ENCODE assay signal across 39 cellular contexts in the genomic region with DNA sequence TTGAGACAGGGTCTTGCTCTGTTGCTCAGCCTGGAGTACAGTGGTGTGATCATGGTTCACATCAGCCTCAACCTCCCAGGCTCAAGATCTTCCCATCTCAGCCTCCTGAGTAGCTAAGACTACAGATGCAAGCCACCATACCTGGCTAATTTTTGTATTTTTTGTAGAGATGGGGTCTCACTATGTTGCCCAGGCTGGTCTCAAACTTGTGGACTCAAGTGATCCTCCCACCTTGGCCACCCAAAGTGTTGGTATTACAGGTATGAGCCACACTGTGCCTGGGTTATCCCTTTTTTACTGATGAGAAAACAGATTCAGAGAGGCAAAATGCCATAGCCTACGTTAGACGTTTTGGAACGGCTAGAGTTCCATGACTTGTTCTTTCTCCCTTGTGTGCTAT. TPM values are rescaled to one million over a fixed set of nuclear protein-coding genes. Genes with fewer than 3 reads are reported as not detected.
"Had no signal": no experiment of that assay in that cellular context is flagged by ENCODE, and none has a peak within 500 bp of the region (broad histone marks: within the 10 kb centered on the region; RNA-seq: fewer than 3 reads in every experiment).

No MANE protein-coding gene starts in this region.

- H3K36me3 ChIP-seq: cardiac muscle cell had no signal

- ATAC-seq: activated CD4-positive, alpha-beta T cell treated with anti-CD3 and anti-CD28 coated beads for 36 hours; activated CD4-positive, CD25-positive, alpha-beta regulatory T cell treated with anti-CD3 and anti-CD28 coated beads, Interleukin-2, amount 50 U/mL, for 24 hours; activated CD8-positive, alpha-beta memory T cell treated with anti-CD3 and anti-CD28 coated beads, Interleukin-2, amount 10 ng/mL, durations not matched to agents 7 days and 5 days; activated CD8-positive, alpha-beta T cell treated with anti-CD3 and anti-CD28 coated beads, Interleukin-2, amount 10 ng/mL, durations not matched to agents 7 days and 5 days; activated naive CD8-positive, alpha-beta T cell treated with anti-CD3 and anti-CD28 coated beads, Interleukin-2, amount 50 U/mL, for 24 hours had no signal

- H3K4me3 ChIP-seq: ascending aorta, cardiac muscle cell had no signal

- H3K27me3 Mint-ChIP-seq: activated CD4-positive, alpha-beta memory T cell treated with anti-CD3 and anti-CD28 coated beads, Interleukin-2, amount 10 ng/mL, durations not matched to agents 7 days and 5 days; activated CD4-positive, alpha-beta T cell treated with anti-CD3 and anti-CD28 coated beads for 36 hours; activated CD4-positive, alpha-beta T cell treated with anti-CD3 and anti-CD28 coated beads, Interleukin-2, amount 10 ng/mL, durations not matched to agents 7 days and 5 days; activated CD8-positive, alpha-beta memory T cell treated with anti-CD3 and anti-CD28 coated beads, Interleukin-2, amount 10 ng/mL, durations not matched to agents 7 days and 5 days; activated naive CD4-positive, alpha-beta T cell treated with anti-CD3 and anti-CD28 coated beads, Interleukin-2, amount 10 ng/mL, durations not matched to agents 7 days and 5 days; activated naive CD4-positive, alpha-beta T cell treated with anti-CD3 and anti-CD28 coated beads, Interleukin-2, amount 50 U/mL, for 24 hours; activated naive CD8-positive, alpha-beta T cell; activated naive CD8-positive, alpha-beta T cell treated with anti-CD3 and anti-CD28 coated beads, Interleukin-2, amount 10 ng/mL, durations not matched to agents 7 days and 5 days; activated naive CD8-positive, alpha-beta T cell treated with anti-CD3 and anti-CD28 coated beads, Interleukin-2, amount 50 U/mL, for 24 hours; activated T-cell treated with anti-CD3 and anti-CD28 coated beads, Interleukin-2, amount 50 U/mL, for 24 hours; central memory CD8-positive, alpha-beta T cell had no signal

- DNase-seq: activated CD4-positive, alpha-beta memory T cell treated with anti-CD3 and anti-CD28 coated beads, Interleukin-2, amount 10 ng/mL, durations not matched to agents 7 days and 5 days; activated CD4-positive, alpha-beta T cell treated with anti-CD3 and anti-CD28 coated beads for 1 hour; activated CD4-positive, alpha-beta T cell treated with anti-CD3 and anti-CD28 coated beads for 36 hours; activated CD4-positive, alpha-beta T cell treated with anti-CD3 and anti-CD28 coated beads for 48 hours; activated CD4-positive, alpha-beta T cell treated with anti-CD3 and anti-CD28 coated beads, Interleukin-2, amount 10 ng/mL, durations not matched to agents 7 days and 5 days; activated CD4-positive, alpha-beta T cell treated with anti-CD3 and anti-CD28 coated beads, Interleukin-2, amount 50 U/mL, for 48 hours; activated CD4-positive, CD25-positive, alpha-beta regulatory T cell; activated CD8-positive, alpha-beta memory T cell treated with anti-CD3 and anti-CD28 coated beads for 24 hours; activated CD8-positive, alpha-beta memory T cell treated with anti-CD3 and anti-CD28 coated beads, Interleukin-2, amount 10 ng/mL, durations not matched to agents 7 days and 5 days; activated CD8-positive, alpha-beta memory T cell treated with anti-CD3 and anti-CD28 coated beads, Interleukin-2, amount 50 U/mL, for 48 hours; activated CD8-positive, alpha-beta T cell treated with anti-CD3 and anti-CD28 coated beads, Interleukin-2, amount 10 ng/mL, durations not matched to agents 7 days and 5 days; activated effector memory CD4-positive, alpha-beta T cell treated with Interleukin-2 at 50 U/mL for 16 hours; activated gamma-delta T cell; activated naive CD4-positive, alpha-beta T cell treated with anti-CD3 and anti-CD28 coated beads, Interleukin-2, amount 10 ng/mL, durations not matched to agents 7 days and 5 days; activated naive CD4-positive, alpha-beta T cell treated with Interleukin-2 at 50 U/mL for 16 hours; activated naive CD8-positive, alpha-beta T cell treated with anti-CD3 and anti-CD28 coated beads, Interleukin-2, amount 10 ng/mL, durations not matched to agents 7 days and 5 days; activated naive CD8-positive, alpha-beta T cell treated with anti-CD3 and anti-CD28 coated beads, Interleukin-2, amount 50 U/mL, for 24 hours; activated T-cell treated with anti-CD3 and anti-CD28 coated beads, Interleukin-2, amount 50 U/mL, for 24 hours; activated T-cell treated with anti-CD3 and anti-CD28 coated beads, Interleukin-2, amount 50 U/mL, for 48 hours; amygdala; anterior cingulate cortex; caudate nucleus; cerebellar nuclear complex; T-helper 2 cell; T-helper 9 cell had no signal

- H3K4me1 Mint-ChIP-seq: activated CD4-positive, alpha-beta memory T cell treated with anti-CD3 and anti-CD28 coated beads, Interleukin-2, amount 10 ng/mL, durations not matched to agents 7 days and 5 days; activated CD8-positive, alpha-beta memory T cell treated with anti-CD3 and anti-CD28 coated beads, Interleukin-2, amount 10 ng/mL, durations not matched to agents 7 days and 5 days; central memory CD8-positive, alpha-beta T cell had no signal

- H3K27me3 ChIP-seq: ascending aorta, cardiac muscle cell had no signal

- H3K4me3 Mint-ChIP-seq: activated CD4-positive, alpha-beta memory T cell treated with anti-CD3 and anti-CD28 coated beads, Interleukin-2, amount 10 ng/mL, durations not matched to agents 7 days and 5 days; activated CD4-positive, alpha-beta T cell treated with anti-CD3 and anti-CD28 coated beads for 36 hours; activated CD4-positive, alpha-beta T cell treated with anti-CD3 and anti-CD28 coated beads, Interleukin-2, amount 10 ng/mL, durations not matched to agents 7 days and 5 days; activated CD8-positive, alpha-beta memory T cell treated with anti-CD3 and anti-CD28 coated beads, Interleukin-2, amount 10 ng/mL, durations not matched to agents 7 days and 5 days; activated CD8-positive, alpha-beta T cell treated with anti-CD3 and anti-CD28 coated beads, Interleukin-2, amount 10 ng/mL, durations not matched to agents 7 days and 5 days; activated naive CD4-positive, alpha-beta T cell treated with anti-CD3 and anti-CD28 coated beads, Interleukin-2, amount 10 ng/mL, durations not matched to agents 7 days and 5 days; activated naive CD4-positive, alpha-beta T cell treated with anti-CD3 and anti-CD28 coated beads, Interleukin-2, amount 50 U/mL, for 24 hours; activated naive CD8-positive, alpha-beta T cell; activated naive CD8-positive, alpha-beta T cell treated with anti-CD3 and anti-CD28 coated beads, Interleukin-2, amount 10 ng/mL, durations not matched to agents 7 days and 5 days; activated naive CD8-positive, alpha-beta T cell treated with anti-CD3 and anti-CD28 coated beads, Interleukin-2, amount 50 U/mL, for 24 hours; activated T-cell treated with anti-CD3 and anti-CD28 coated beads, Interleukin-2, amount 50 U/mL, for 24 hours; brain; central memory CD8-positive, alpha-beta T cell; T-helper 1 cell treated with Interleukin-12 subunit alpha and Interleukin-12 subunit beta and Interleukin-4 antibody, amounts not matched to agents 30 μg/mL and 1 μg/mL, for 36 hours; T-helper 2 cell treated with Interferon-gamma antibody and Interleukin-4, amounts not matched to agents 5 μg/mL and 100 μg/mL, for 36 hours had no signal

- H3K27ac ChIP-seq: ascending aorta, cardiac muscle cell, VCaP had no signal

- H3K36me3 Mint-ChIP-seq: activated CD8-positive, alpha-beta memory T cell treated with anti-CD3 and anti-CD28 coated beads, Interleukin-2, amount 10 ng/mL, durations not matched to agents 7 days and 5 days; activated naive CD8-positive, alpha-beta T cell treated with anti-CD3 and anti-CD28 coated beads, Interleukin-2, amount 10 ng/mL, durations not matched to agents 7 days and 5 days had no signal

- H3K9me3 Mint-ChIP-seq: activated CD4-positive, alpha-beta memory T cell treated with anti-CD3 and anti-CD28 coated beads, Interleukin-2, amount 10 ng/mL, durations not matched to agents 7 days and 5 days; activated CD4-positive, alpha-beta T cell treated with anti-CD3 and anti-CD28 coated beads, Interleukin-2, amount 10 ng/mL, durations not matched to agents 7 days and 5 days; activated naive CD4-positive, alpha-beta T cell treated with anti-CD3 and anti-CD28 coated beads, Interleukin-2, amount 10 ng/mL, durations not matched to agents 7 days and 5 days; activated naive CD4-positive, alpha-beta T cell treated with anti-CD3 and anti-CD28 coated beads, Interleukin-2, amount 50 U/mL, for 24 hours; activated naive CD8-positive, alpha-beta T cell treated with anti-CD3 and anti-CD28 coated beads, Interleukin-2, amount 10 ng/mL, durations not matched to agents 7 days and 5 days; activated naive CD8-positive, alpha-beta T cell treated with anti-CD3 and anti-CD28 coated beads, Interleukin-2, amount 50 U/mL, for 24 hours; activated T-cell treated with anti-CD3 and anti-CD28 coated beads, Interleukin-2, amount 50 U/mL, for 24 hours; activated T-helper 2 cell treated with anti-CD3 and anti-CD28 coated beads, Interferon-gamma antibody, Interleukin-2, Interleukin-4, amounts not matched to agents 10 μg/mL and 5 μg/mL and 100 μg/mL, durations not matched to agents 14 hours and 24 hours and 36 hours; brain; central memory CD8-positive, alpha-beta T cell; T-helper 1 cell treated with Interleukin-12 subunit alpha and Interleukin-12 subunit beta and Interleukin-4 antibody, amounts not matched to agents 30 μg/mL and 1 μg/mL, for 36 hours; T-helper 2 cell treated with Interferon-gamma antibody and Interleukin-4, amounts not matched to agents 5 μg/mL and 100 μg/mL, for 36 hours had no signal

- H3K27ac Mint-ChIP-seq: activated CD4-positive, alpha-beta memory T cell treated with anti-CD3 and anti-CD28 coated beads, Interleukin-2, amount 10 ng/mL, durations not matched to agents 7 days and 5 days; activated CD4-positive, alpha-beta T cell treated with anti-CD3 and anti-CD28 coated beads for 36 hours; activated CD4-positive, alpha-beta T cell treated with anti-CD3 and anti-CD28 coated beads, Interleukin-2, amount 10 ng/mL, durations not matched to agents 7 days and 5 days; activated CD8-positive, alpha-beta memory T cell treated with anti-CD3 and anti-CD28 coated beads, Interleukin-2, amount 10 ng/mL, durations not matched to agents 7 days and 5 days; activated CD8-positive, alpha-beta T cell treated with anti-CD3 and anti-CD28 coated beads, Interleukin-2, amount 10 ng/mL, durations not matched to agents 7 days and 5 days; activated naive CD4-positive, alpha-beta T cell treated with anti-CD3 and anti-CD28 coated beads, Interleukin-2, amount 10 ng/mL, durations not matched to agents 7 days and 5 days; activated naive CD4-positive, alpha-beta T cell treated with anti-CD3 and anti-CD28 coated beads, Interleukin-2, amount 50 U/mL, for 24 hours; activated naive CD8-positive, alpha-beta T cell; activated naive CD8-positive, alpha-beta T cell treated with anti-CD3 and anti-CD28 coated beads, Interleukin-2, amount 10 ng/mL, durations not matched to agents 7 days and 5 days; activated naive CD8-positive, alpha-beta T cell treated with anti-CD3 and anti-CD28 coated beads, Interleukin-2, amount 50 U/mL, for 24 hours; activated T-cell treated with anti-CD3 and anti-CD28 coated beads, Interleukin-2, amount 50 U/mL, for 24 hours; activated T-helper 2 cell treated with anti-CD3 and anti-CD28 coated beads, Interferon-gamma antibody, Interleukin-2, Interleukin-4, amounts not matched to agents 10 μg/mL and 5 μg/mL and 100 μg/mL, durations not matched to agents 14 hours and 24 hours and 36 hours; brain; T-helper 1 cell treated with Interleukin-12 subunit alpha and Interleukin-12 subunit beta and Interleukin-4 antibody, amounts not matched to agents 30 μg/mL and 1 μg/mL, for 36 hours; T-helper 2 cell treated with Interferon-gamma antibody and Interleukin-4, amounts not matched to agents 5 μg/mL and 100 μg/mL, for 36 hours had no signal

- FAIRE-seq: bronchial epithelial cell, TTC549 had no signal

- H3K9me3 ChIP-seq: ascending aorta had no signal

RNA-seq across cellular contexts. Expression of a gene that starts 41.6 kb away (rescaled TPM):
- total RNA-seq: activated CD4-positive, alpha-beta memory T cell treated with anti-CD3 and anti-CD28 coated beads, Interleukin-2, amount 10 ng/mL, durations not matched to agents 7 days and 5 days; activated CD4-positive, alpha-beta T cell treated with anti-CD3 and anti-CD28 coated beads for 36 hours; activated CD4-positive, alpha-beta T cell treated with anti-CD3 and anti-CD28 coated beads, Interleukin-2, amount 10 ng/mL, durations not matched to agents 7 days and 5 days; activated CD8-positive, alpha-beta memory T cell treated with anti-CD3 and anti-CD28 coated beads, Interleukin-2, amount 10 ng/mL, durations not matched to agents 7 days and 5 days; activated CD8-positive, alpha-beta T cell treated with anti-CD3 and anti-CD28 coated beads, Interleukin-2, amount 10 ng/mL, durations not matched to agents 7 days and 5 days; activated naive CD8-positive, alpha-beta T cell treated with anti-CD3 and anti-CD28 coated beads, Interleukin-2, amount 10 ng/mL, durations not matched to agents 7 days and 5 days; activated T-helper 2 cell treated with anti-CD3 and anti-CD28 coated beads, Interferon-gamma antibody, Interleukin-2, Interleukin-4, amounts not matched to agents 10 μg/mL and 5 μg/mL and 100 μg/mL, durations not matched to agents 14 hours and 24 hours and 36 hours; ascending aorta; bronchial epithelial cell; cardiac muscle cell; chondrocyte had no signal
- polyA plus RNA-seq: cardiac muscle cell had no signal
